Comparison of ENCODE assay signal across 8 cellular contexts in genomic region chr5:172293054-172293744, GRCh38. TPM values are rescaled to one million over a fixed set of nuclear protein-coding genes. Genes with fewer than 3 reads are reported as not detected.
DNase-seq lines count a peak whose midpoint lies in the region; ATAC-seq and TF ChIP-seq lines count a peak whose summit lies in the region.

No MANE protein-coding gene starts in this region.

- ATAC-seq in GM19025 (IDR thresholded peaks at IDR 0.05; ENCODE audit: low read depth, unreplicated experiment) = peak; percentile 85
- peak; percentile 91 for ATAC-seq in HG03280 (IDR thresholded peaks at IDR 0.05; ENCODE audit: unreplicated experiment)
- ATAC-seq in lower lobe of right lung = peak; percentile 98 to 99

- peaks cover 2% of the 10 kb centered on the region for H3K4me1 Mint-ChIP-seq in chondrocyte (ENCODE audit: low read depth)

- CTCF ChIA-PET in BJ (lab: Yijun Ruan, JAX) = interaction anchor here (0.5 to 2.5 kb wide), 34 partner anchors 8 to 682 kb away, joined by 3 to 14 read pairs (median 4); partner anchors contain the start of genes FBXW11, STK10 and UBTD2

- no peaks in the 10 kb centered on the region for H3K27me3 Mint-ChIP-seq in chondrocyte (ENCODE audit: low read depth)

- peaks cover 5% of the 10 kb centered on the region for H3K4me1 ChIP-seq in lower lobe of right lung

- DNase-seq in BJ (ENCODE audit: low read depth) (no peak), NCI-H446 treated with DMSO at 0.1 percent for 48 hours (lab: John Stamatoyannopoulos, UW) (peak; percentile 60), chondrocyte (ENCODE audit: low spot score) (no peak), lower lobe of right lung (peak; percentile 74)
- peak; percentile 41 to 43 for DNase-seq in activated CD4-positive, alpha-beta T cell treated with anti-CD3 and anti-CD28 coated beads for 24 hours (ENCODE audit: low read depth in 2 of 2)
- peak; percentile 25 to 34 for DNase-seq in stimulated activated CD8-positive, alpha-beta memory T cell treated with anti-CD3 and anti-CD28 coated beads, Interleukin-4, amount 100 ng/mL, for 1 hour (ENCODE audit: low read depth in 2 of 2, low spot score in 1 of 2)

- H3K36me3 ChIP-seq in BJ (ENCODE audit: control insufficient read depth, insufficient read depth, low read length) (no peaks in the 10 kb centered on the region), lower lobe of right lung (no peaks in the 10 kb centered on the region)

- no peak overlapping the region for H3K27ac ChIP-seq in lower lobe of right lung

- H3K9me3 Mint-ChIP-seq in chondrocyte (ENCODE audit: low read depth) = no peaks in the 10 kb centered on the region

- no peaks in the 10 kb centered on the region for H3K36me3 Mint-ChIP-seq in chondrocyte (ENCODE audit: low read depth)

- no peak overlapping the region for H3K27ac Mint-ChIP-seq in chondrocyte (ENCODE audit: unreplicated experiment)

- no peak overlapping the region for H3K4me3 Mint-ChIP-seq in chondrocyte (ENCODE audit: unreplicated experiment)

- intact Hi-C loops in lower lobe of right lung (cut with DNase I) = no loop called here

- H3K27me3 ChIP-seq in BJ (ENCODE audit: control insufficient read depth, insufficient read depth, low read length) (no peaks in the 10 kb centered on the region; the same call in 1 of the 2 replicates), lower lobe of right lung (ENCODE audit: low read depth) (no peaks in the 10 kb centered on the region)

- peak; percentile 94 for TF ChIP-seq CTCF in BJ (IDR thresholded peaks at IDR 0.05; ENCODE audit: insufficient read depth, low read depth, low read length)
- peak; percentile 90 for TF ChIP-seq CTCF in chondrocyte (IDR thresholded peaks at IDR 0.05)
- peak; percentile 83 for TF ChIP-seq CTCF in lower lobe of right lung (IDR thresholded peaks at IDR 0.05)

- no peaks in the 10 kb centered on the region for H3K9me3 ChIP-seq in lower lobe of right lung

- POLR2A ChIA-PET in BJ (lab: Charles Lee) = no interaction called here

- no peak overlapping the region for H3K4me3 ChIP-seq in BJ (ENCODE audit: low read depth, low read length)
- no peak overlapping the region for H3K4me3 ChIP-seq in lower lobe of right lung

RNA-seq across cellular contexts. Expression of gene UBTD2, which starts 9.6 kb away (rescaled TPM):
- polyA plus RNA-seq in BJ (2011; rRNA removed) = 9.4 and 18.8 TPM in 2 replicates
- polyA minus RNA-seq in BJ (2011; rRNA and poly(A)+ RNA removed) = 8.7 and 11.4 TPM in 2 replicates
- 37.6 to 38.9 TPM (median 38.4 TPM) in 3 replicates for total RNA-seq in chondrocyte
- total RNA-seq in lower lobe of right lung = 15.8 TPM

Comparison
In these comparisons a context has a peak if more than half of its experiments do, and no peak if none do; other contexts are left out.
1. DNase-seq: peak in NCI-H446 treated with DMSO at 0.1 percent for 48 hours (single experiment), activated CD4-positive, alpha-beta T cell treated with anti-CD3 and anti-CD28 coated beads for 24 hours (2 of 2), lower lobe of right lung (single experiment) and stimulated activated CD8-positive, alpha-beta memory T cell treated with anti-CD3 and anti-CD28 coated beads, Interleukin-4, amount 100 ng/mL, for 1 hour (2 of 2); none in BJ (single experiment) and chondrocyte (single experiment).
2. Peak in every context shown above with its lines, with median percentiles within 50 percentile points of each other: CTCF ChIP-seq and ATAC-seq.